Comparison of ENCODE assay signal across 8 cellular contexts in the genomic region with DNA sequence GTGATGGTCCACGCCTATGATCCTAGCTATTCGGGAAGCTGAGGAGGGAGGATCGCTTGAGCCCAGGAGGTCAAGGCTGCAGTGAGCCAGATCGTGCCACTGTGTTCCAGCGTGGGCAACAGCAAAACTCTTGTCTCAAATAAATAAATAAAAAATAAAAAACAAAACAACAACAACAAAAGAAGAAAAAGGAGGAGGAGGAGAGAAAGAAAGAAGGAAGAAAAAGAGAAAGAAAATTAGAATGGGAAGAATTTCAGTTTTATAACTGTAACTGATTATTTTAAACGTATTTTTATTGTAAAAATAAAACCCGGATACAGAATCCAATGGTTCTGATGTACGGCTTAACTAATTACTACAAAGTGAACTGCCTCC. TPM values are rescaled to one million over a fixed set of nuclear protein-coding genes. Genes with fewer than 3 reads are reported as not detected.
DNase-seq lines count a peak whose midpoint lies in the region; ATAC-seq, FAIRE-seq and TF ChIP-seq lines count a peak whose summit lies in the region.

No MANE protein-coding gene starts in this region.

- TF ChIP-seq RAD21 in H1 (IDR thresholded peaks at IDR 0.05 in 1 of 2, conservative IDR thresholded peaks at IDR 0.05 in 1 of 2; ENCODE audit: low read depth in 2 of 2, low read length in 2 of 2) = no peak

- H3K56ac ChIP-seq in H1 (replicated peaks; ENCODE audit: insufficient read length, low read depth, low read length) = no peak overlapping the region

- TF ChIP-seq POLR2A in H1 (IDR thresholded peaks at IDR 0.05; ENCODE audit: control extremely low read depth in 1 of 2, low read depth in 2 of 2, low read length in 2 of 2) = no peak

- no peaks in the 10 kb centered on the region for H3K79me2 ChIP-seq in OCI-LY1 (ENCODE audit: insufficient read depth, low read length)
- H3K79me2 ChIP-seq in H1 (ENCODE audit: control insufficient read depth in 1 of 2, insufficient read depth in 2 of 2, low read length in 2 of 2) = no peaks in the 10 kb centered on the region

- no peaks in the 10 kb centered on the region for H3F3A ChIP-seq in OCI-LY1 (ENCODE audit: insufficient read depth, low read length)

- H4K8ac ChIP-seq in H1 (ENCODE audit: extremely low read depth, insufficient read depth, low read length) = no peak overlapping the region

- no peaks in the 10 kb centered on the region for H3K36me3 ChIP-seq in CD4-positive, CD25-positive, alpha-beta regulatory T cell (ENCODE audit: control insufficient read depth, insufficient read depth, low read length)
- H3K36me3 ChIP-seq in OCI-LY1 (ENCODE audit: insufficient read depth, low read length) = no peaks in the 10 kb centered on the region
- H3K36me3 ChIP-seq in H1 (ENCODE audit: control insufficient read depth in 2 of 4, insufficient read depth in 4 of 4, low read length in 3 of 4) = no peaks in the 10 kb centered on the region
- H3K36me3 ChIP-seq in neutrophil = no peaks in the 10 kb centered on the region

- H4K5ac ChIP-seq in H1 (ENCODE audit: insufficient read length, low read depth, low read length) = no peak overlapping the region

- H3K4me3 ChIP-seq in CD4-positive, CD25-positive, alpha-beta regulatory T cell (ENCODE audit: low read depth, low read length) = peak overlapping the region; percentile 59
- H3K4me3 ChIP-seq in OCI-LY1 (ENCODE audit: low read depth, low read length, poor library complexity, severe bottlenecking) = peak overlapping the region; percentile 56
- peak overlapping the region; percentile 53 to 65 (median 62); a peak in 7 of 8 replicates for H3K4me3 ChIP-seq in H1 (ENCODE audit: extremely low read depth in 1 of 4, insufficient read depth in 2 of 4, low read depth in 3 of 4, low read length in 4 of 4)
- peak overlapping the region; percentile 67 to 75 for H3K4me3 ChIP-seq in neutrophil (ENCODE audit: low read depth in 1 of 2, low read length in 1 of 2)

- H2AK5ac ChIP-seq in H1 (ENCODE audit: low read depth, low read length) = no peak overlapping the region

- H3K4me2 ChIP-seq in OCI-LY1 (ENCODE audit: low read length) = peak overlapping the region; percentile 58
- peak overlapping the region; percentile 80 to 96 for H3K4me2 ChIP-seq in H1 (ENCODE audit: insufficient read depth in 1 of 2, low read depth in 2 of 2, low read length in 2 of 2)

- no peaks in the 10 kb centered on the region for H3K79me1 ChIP-seq in H1 (ENCODE audit: low read depth, low read length)

- POLR2A ChIA-PET in H1 (lab: Charles Lee; ENCODE audit: partially characterized antibody) = no interaction called here

- no peak overlapping the region for H2BK20ac ChIP-seq in H1 (ENCODE audit: low read length)

- H3K4ac ChIP-seq in H1 (replicated peaks; ENCODE audit: insufficient read length, low read depth, low read length) = no peak overlapping the region

- H4K20me1 ChIP-seq in OCI-LY1 (ENCODE audit: insufficient read depth, low read length) (no peaks in the 10 kb centered on the region), H1 (replicated peaks in 1 of 2; ENCODE audit: control insufficient read depth in 1 of 2, insufficient read depth in 2 of 2, low read length in 2 of 2) (no peaks in the 10 kb centered on the region)

- no peak for FAIRE-seq in H1 (lab: Jason Lieb, UNC)

- H2BK120ac ChIP-seq in H1 (replicated peaks; ENCODE audit: low read depth, low read length) = no peak overlapping the region

- CTCF ChIA-PET in H1 (lab: Charles Lee; ENCODE audit: partially characterized antibody) = no interaction called here

- H3K27me3 ChIP-seq in CD4-positive, CD25-positive, alpha-beta regulatory T cell (ENCODE audit: control insufficient read depth, insufficient read depth, low read length) = no peaks in the 10 kb centered on the region
- H3K27me3 ChIP-seq in OCI-LY1 (ENCODE audit: insufficient read depth, low read length) (peaks cover 5% of the 10 kb centered on the region; the same call in 1 of the 2 replicates), H1 (replicated peaks in 1 of 4; ENCODE audit: control insufficient read depth in 3 of 4, extremely low read depth in 1 of 4, insufficient read depth in 3 of 4, low read length in 3 of 4) (peaks cover 4 to 27% (median 25%) of the 10 kb centered on the region in 4 experiments), neutrophil (no peaks in the 10 kb centered on the region)

- H3K27ac ChIP-seq in CD4-positive, CD25-positive, alpha-beta regulatory T cell (ENCODE audit: insufficient read depth, low read length, poor library complexity, severe bottlenecking) = no peak overlapping the region
- H3K27ac ChIP-seq in OCI-LY1 (ENCODE audit: low read depth, low read length, poor library complexity, severe bottlenecking) (peak overlapping the region; percentile 28), H1 (ENCODE audit: low read depth, low read length) (no peak overlapping the region), neutrophil (peak overlapping the region; percentile 87)

- no peak overlapping the region for H2BK12ac ChIP-seq in H1 (ENCODE audit: low read depth, low read length)

- no peak for ATAC-seq in CD4-positive, CD25-positive, alpha-beta regulatory T cell (ENCODE audit: low read depth in 2 of 2)
- ATAC-seq in GM19035 (IDR thresholded peaks at IDR 0.05; ENCODE audit: unreplicated experiment) (no peak), HG02642 (IDR thresholded peaks at IDR 0.05; ENCODE audit: poor library complexity, unreplicated experiment) (no peak), GM21717 (IDR thresholded peaks at IDR 0.05; ENCODE audit: unreplicated experiment) (no peak)

- no peaks in the 10 kb centered on the region for H3K9me3 ChIP-seq in CD4-positive, CD25-positive, alpha-beta regulatory T cell (ENCODE audit: control insufficient read depth in 2 of 2, low read length in 2 of 2)
- H3K9me3 ChIP-seq in OCI-LY1 (ENCODE audit: low read length) (no peaks in the 10 kb centered on the region), H1 (ENCODE audit: insufficient read depth in 2 of 2, low read depth in 1 of 2, low read length in 1 of 2) (no peaks in the 10 kb centered on the region), neutrophil (no peaks in the 10 kb centered on the region)

- no peak overlapping the region for H2AFZ ChIP-seq in OCI-LY1 (ENCODE audit: low read length)
- no peak overlapping the region for H2AFZ ChIP-seq in H1 (ENCODE audit: low read length)

- H3K27ac Mint-ChIP-seq in CD4-positive, CD25-positive, alpha-beta regulatory T cell = peak overlapping the region in 1 of 3 donors; percentile 82

- TF ChIP-seq EP300 in H1 (IDR thresholded peaks at IDR 0.05; ENCODE audit: borderline replicate concordance in 1 of 2, low read depth in 2 of 2, low read length in 2 of 2) = no peak

- no peak overlapping the region for H3K23ac ChIP-seq in H1 (ENCODE audit: insufficient read length)

- no peak overlapping the region for H4K91ac ChIP-seq in H1 (replicated peaks; ENCODE audit: insufficient read length, low read length)

- peaks cover 0 to 1% (median 0%) of the 10 kb centered on the region in 7 donors for H3K9me3 Mint-ChIP-seq in CD4-positive, CD25-positive, alpha-beta regulatory T cell

- WGBS in H1 (ENCODE audit: extremely low coverage in 1 of 2, insufficient coverage in 1 of 2, insufficient read length in 1 of 2, insufficient replicate concordance in 2 of 2, low coverage in 1 of 2, low lambda C conversion rate in 2 of 2, missing lambda C conversion rate in 1 of 2), 2 experiments = 85% methylated on average over 8 of the region's 8 CpGs; no CpG with 5 or more reads in 1 of the 2 experiments

- no peak for DNase-seq in CD4-positive, CD25-positive, alpha-beta regulatory T cell
- DNase-seq in H1 (ENCODE audit: low read depth in 1 of 2, low spot score in 2 of 2) (no peak), kidney tubule cell (ENCODE audit: low spot score) (no peak)

- H3K9ac ChIP-seq in OCI-LY1 (ENCODE audit: low read length) (peak overlapping the region; percentile 41; the same call in 1 of the 2 replicates), H1 (replicated peaks in 1 of 4; ENCODE audit: extremely low read depth in 1 of 4, low read depth in 3 of 4, low read length in 3 of 4) (no peak overlapping the region)

- TF ChIP-seq CTCF in OCI-LY1 (IDR thresholded peaks at IDR 0.05; ENCODE audit: low read length) (no peak), H1 (IDR thresholded peaks at IDR 0.05; ENCODE audit: control extremely low read depth in 1 of 3, insufficient read depth in 1 of 3, low read depth in 1 of 3, low read length in 3 of 3) (no peak), neutrophil (IDR thresholded peaks at IDR 0.05) (no peak)

- peak overlapping the region; percentile 75 to 94 (median 90) for H3K4me3 Mint-ChIP-seq in CD4-positive, CD25-positive, alpha-beta regulatory T cell

- no peak overlapping the region; the same call in 1 of the 2 replicates for H3K18ac ChIP-seq in H1 (ENCODE audit: extremely low read depth, low read length)

- peaks cover 25% of the 10 kb centered on the region for H3K27me3 Mint-ChIP-seq in CD4-positive, CD25-positive, alpha-beta regulatory T cell

- peaks cover 15% of the 10 kb centered on the region for H3K4me1 ChIP-seq in CD4-positive, CD25-positive, alpha-beta regulatory T cell (ENCODE audit: control insufficient read depth, insufficient read depth, low read length, poor library complexity, severe bottlenecking)
- H3K4me1 ChIP-seq in OCI-LY1 (ENCODE audit: insufficient read depth, low read length, severe bottlenecking) (peaks cover 24% of the 10 kb centered on the region), H1 (replicated peaks in 1 of 4; ENCODE audit: control insufficient read depth in 3 of 4, insufficient read depth in 4 of 4, low read length in 3 of 4) (no peaks in the 10 kb centered on the region; a peak in 1 of 7 replicates), neutrophil (ENCODE audit: control insufficient read depth in 1 of 2, insufficient read depth in 1 of 2, low read depth in 1 of 2, low read length in 1 of 2) (peaks cover 27 to 34% of the 10 kb centered on the region in 2 experiments)

- no peak overlapping the region for H3K14ac ChIP-seq in H1 (ENCODE audit: insufficient read length)

- peaks cover 4 to 30% (median 20%) of the 10 kb centered on the region in 4 donors for H3K4me1 Mint-ChIP-seq in CD4-positive, CD25-positive, alpha-beta regulatory T cell

- no peaks in the 10 kb centered on the region for H3K36me3 Mint-ChIP-seq in CD4-positive, CD25-positive, alpha-beta regulatory T cell

- H3K23me2 ChIP-seq in H1 (ENCODE audit: low read depth, low read length) = peaks cover 7% of the 10 kb centered on the region; the same call in 1 of the 2 replicates

- no peak overlapping the region for H2BK5ac ChIP-seq in H1 (ENCODE audit: low read depth, low read length)

- H2BK15ac ChIP-seq in H1 (ENCODE audit: low read length) = no peak overlapping the region

- H3K9me2 ChIP-seq in OCI-LY1 (ENCODE audit: low read depth, low read length) = no peaks in the 10 kb centered on the region

RNA-seq across cellular contexts. Expression of gene PSAP, which starts 37.2 kb away (rescaled TPM):
- 186 TPM for total RNA-seq in CD4-positive, CD25-positive, alpha-beta regulatory T cell
- 100 to 1,000 TPM; 523 to 560 (median 532) TPM for polyA plus RNA-seq in CD4-positive, CD25-positive, alpha-beta regulatory T cell
- 386 and 388 TPM in 2 replicates for total RNA-seq in H1 (2021; fragmentation: NEBNext Ultra II Directional; extraction: Animal tissue kit (Norgen Biotek cat#: 25700))
- polyA plus RNA-seq in H1 (2011; rRNA removed) = 504 and 700 TPM in 2 replicates
- polyA plus RNA-seq in H1 (2011; cell fraction: cytosol; rRNA removed) = 658 TPM
- 734 TPM for polyA plus RNA-seq in H1 (2011; cell fraction: nucleus; rRNA removed)
- 396 to 476 TPM (median 458 TPM) in 4 replicates for polyA plus RNA-seq in H1 (2012, experiment 1 of 2)
- polyA plus RNA-seq in H1 (2012, experiment 2 of 2) = 418 TPM
- 516 TPM for polyA plus RNA-seq in H1 (2013, experiment 1 of 2)
- 481 TPM for polyA plus RNA-seq in H1 (2013, experiment 2 of 2)
- 440 and 675 TPM in 2 replicates for polyA minus RNA-seq in H1 (2011; rRNA and poly(A)+ RNA removed)
- 334 TPM for polyA minus RNA-seq in H1 (2011; cell fraction: cytosol; rRNA and poly(A)+ RNA removed)
- polyA minus RNA-seq in H1 (2011; cell fraction: nucleus; rRNA and poly(A)+ RNA removed) = 186 TPM

Comparison
In these comparisons a context has a peak if more than half of its experiments do, and no peak if none do; other contexts are left out.
1. H3K27ac ChIP-seq: peak in OCI-LY1 (single experiment) and neutrophil (single experiment); none in CD4-positive, CD25-positive, alpha-beta regulatory T cell (single experiment) and H1 (single experiment).
2. Peak in every context shown above with its lines, with median percentiles within 50 percentile points of each other: H3K4me3 ChIP-seq.